Comparison of ENCODE assay signal across 9 cellular contexts in the genomic region with DNA sequence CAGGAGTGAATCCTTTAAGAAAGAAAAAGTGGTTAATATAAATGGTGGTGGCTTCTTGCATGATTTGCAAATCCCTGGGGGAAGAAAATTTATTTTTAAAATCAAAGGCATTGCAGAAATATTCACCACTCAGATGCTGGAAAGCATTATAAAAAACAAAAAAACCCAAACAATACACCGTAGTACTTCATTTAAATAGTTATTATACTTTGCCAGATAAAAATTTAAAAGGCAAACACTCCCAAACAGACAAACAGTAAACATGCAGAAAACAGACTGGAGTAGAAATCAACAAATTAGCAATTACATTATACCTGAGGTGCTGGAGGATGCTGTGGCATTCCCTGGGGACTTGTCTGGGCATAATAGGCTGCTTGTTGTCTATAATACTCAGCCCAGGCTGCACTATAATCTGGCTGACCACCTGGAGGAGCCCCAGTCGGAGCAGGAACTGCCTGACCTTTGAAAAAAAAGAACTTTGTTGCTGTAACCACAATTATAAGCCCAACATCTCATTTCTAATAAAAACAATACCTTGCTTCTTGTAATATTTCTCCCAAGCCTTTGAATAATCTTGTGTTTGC. TPM values are rescaled to one million over a fixed set of nuclear protein-coding genes. Genes with fewer than 3 reads are reported as not detected.
DNase-seq lines count a peak whose midpoint lies in the region; ATAC-seq and TF ChIP-seq lines count a peak whose summit lies in the region.
"Had no signal": no experiment of that assay in that cellular context is flagged by ENCODE, and none has a peak within 500 bp of the region (broad histone marks: within the 10 kb centered on the region; RNA-seq: fewer than 3 reads in every experiment).

No MANE protein-coding gene starts in this region.

- H3K9me3 ChIP-seq in heart right ventricle, result no peaks in the 10 kb centered on the region

- H3K4me3 ChIP-seq in heart right ventricle, result no peak overlapping the region
- H3K4me3 ChIP-seq: lung had no signal

- H3K4me1 ChIP-seq in heart right ventricle, result peaks cover 0 to 27% (median 13%) of the 10 kb centered on the region in 9 donors

- 30 to 32% methylated on average over 2 of the region's 2 CpGs for WGBS in heart right ventricle, 2 donors

- no peaks in the 10 kb centered on the region for H3K27me3 ChIP-seq in heart right ventricle

- H3K27ac ChIP-seq in heart right ventricle, result peak overlapping the region in 1 of 10 donors; percentile 17

- ATAC-seq in GM19438 (IDR thresholded peaks at IDR 0.05; ENCODE audit: low read depth, unreplicated experiment), result peak; percentile 45
- peak in 7 of 8 donors; percentile 51 to 78 (median 69) for ATAC-seq in heart right ventricle
- ATAC-seq in GM21360 (IDR thresholded peaks at IDR 0.05; ENCODE audit: unreplicated experiment), result no peak
- ATAC-seq in HG02884 (IDR thresholded peaks at IDR 0.05; ENCODE audit: unreplicated experiment), result no peak

- intact Hi-C loops in heart right ventricle (cut with DNase I), result no loop called here

- DNase-seq in AG20443 (ENCODE audit: low spot score) (peak; percentile 21), SK-N-DZ (ENCODE audit: low spot score) (peak; percentile 23), heart right ventricle (peak in 1 of 2 donors; percentile 33), dedifferentiated amniotic fluid mesenchymal stem cell (ENCODE audit: extremely low spot score) (no peak), NCI-H510A (lab: John Stamatoyannopoulos, UW) (no peak)

- peak in 7 of 9 donors; percentile 12 to 61 (median 27) for TF ChIP-seq CTCF in heart right ventricle (IDR thresholded peaks at IDR 0.05)

- H3K36me3 ChIP-seq in heart right ventricle, result peaks cover 0 to 100% (median 45%) of the 10 kb centered on the region in 9 donors

RNA-seq across cellular contexts. Expression of a gene that starts 29.9 kb away (rescaled TPM):
- polyA plus RNA-seq in SK-N-DZ (2014; cell fraction: cytosol; rRNA removed), result 251 and 455 TPM in 2 replicates
- 574 and 602 TPM in 2 replicates for polyA plus RNA-seq in SK-N-DZ (2014; cell fraction: nucleus; rRNA removed)
- 10 to 100 TPM; 54.1 to 77.6 (median 72.1) TPM for total RNA-seq in heart right ventricle
- 10 to 100 TPM; 27.8 to 36.4 TPM for polyA plus RNA-seq in heart right ventricle

RNA-seq across cellular contexts. Expression of a gene that starts 55.8 kb away (rescaled TPM):
- 15.3 and 16.8 TPM in 2 replicates for polyA plus RNA-seq in SK-N-DZ (2014; cell fraction: cytosol; rRNA removed)
- 13.8 and 19.4 TPM in 2 replicates for polyA plus RNA-seq in SK-N-DZ (2014; cell fraction: nucleus; rRNA removed)
- total RNA-seq in heart right ventricle, result 100 to 1,000 TPM in 6 of 10 donors, 10 to 100 TPM in 4; 72.4 to 178 (median 141) TPM
- 10 to 100 TPM; 38.5 to 58.8 TPM for polyA plus RNA-seq in heart right ventricle

Comparison
In these comparisons a context has a peak if more than half of its experiments do, and no peak if none do; other contexts are left out.
1. DNase-seq: peak in AG20443 (single experiment) and SK-N-DZ (single experiment); none in dedifferentiated amniotic fluid mesenchymal stem cell (single experiment) and NCI-H510A (single experiment).
2. ATAC-seq: peak in GM19438 (single experiment) and heart right ventricle (7 of 8); none in GM21360 (single experiment) and HG02884 (single experiment).